Comparison of ENCODE assay signal across 9 cellular contexts in the genomic region with DNA sequence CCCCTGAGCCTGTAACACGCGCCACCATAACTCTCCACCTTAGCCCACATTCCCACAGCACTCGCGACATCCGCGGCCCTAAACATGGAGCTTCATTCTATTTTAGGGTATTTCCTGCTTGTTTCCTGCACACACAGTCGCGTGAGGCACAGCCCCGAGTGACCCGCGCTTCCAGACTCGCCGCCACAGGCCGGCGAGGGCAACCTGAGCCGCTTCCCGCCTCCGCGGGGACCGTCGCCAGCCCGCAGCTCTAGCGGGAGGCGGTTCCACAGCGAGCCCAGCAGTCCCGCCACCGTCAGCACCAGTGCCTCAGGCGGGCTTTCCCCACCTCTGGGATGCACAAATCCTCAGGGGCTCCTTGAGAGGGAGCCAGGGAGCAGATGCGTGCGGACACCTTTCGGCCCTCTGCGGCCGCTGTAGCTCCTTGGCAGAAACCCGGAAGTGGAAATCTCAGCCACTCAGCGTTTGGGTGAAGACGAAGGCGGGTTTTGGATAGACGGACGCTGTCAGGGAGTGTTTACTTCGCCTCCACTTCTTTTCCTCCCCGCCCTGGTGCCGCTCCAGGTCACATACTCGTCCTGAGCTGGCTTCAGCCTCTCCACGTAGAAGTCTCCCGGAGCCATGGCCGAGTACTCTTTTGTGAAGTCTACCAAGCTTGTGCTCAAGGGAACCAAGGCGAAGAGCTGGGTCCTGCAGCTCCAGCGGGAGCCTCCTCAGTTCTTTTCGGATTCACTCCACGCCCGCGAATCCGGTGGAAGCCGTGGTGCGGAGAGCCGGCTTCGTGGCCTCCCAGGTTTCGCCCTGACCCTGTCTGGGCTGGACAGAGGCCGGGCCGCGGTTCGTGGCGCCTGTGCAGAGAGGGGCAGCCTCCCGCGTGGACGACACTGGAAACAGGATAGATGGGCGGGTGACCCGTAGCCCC.
DNase-seq lines count a peak whose midpoint lies in the region; TF ChIP-seq lines count a peak whose summit lies in the region.
"Had no signal": no experiment of that assay in that cellular context is flagged by ENCODE, and none has a peak within 500 bp of the region (broad histone marks: within the 10 kb centered on the region; RNA-seq: fewer than 3 reads in every experiment).

No MANE protein-coding gene starts in this region.

- no peak overlapping the region for H3K23ac ChIP-seq in trophoblast cell (ENCODE audit: low read length)

- peak overlapping the region in 4 of 7 donors; percentile 68 to 80 (median 72) for H3K4me3 Mint-ChIP-seq in CD8-positive, alpha-beta memory T cell

- no peaks in the 10 kb centered on the region for H3K27me3 ChIP-seq in CD8-positive, alpha-beta memory T cell (ENCODE audit: insufficient read depth, low read length, poor library complexity, severe bottlenecking)
- H3K27me3 ChIP-seq in trophoblast cell (ENCODE audit: insufficient read depth, low read length): no peaks in the 10 kb centered on the region

- H2AFZ ChIP-seq in trophoblast cell (ENCODE audit: insufficient read depth, low read length, poor library complexity): no peak overlapping the region

- H2BK120ac ChIP-seq in trophoblast cell (ENCODE audit: insufficient read depth, low read length, poor library complexity): no peak overlapping the region

- DNase-seq in CD8-positive, alpha-beta memory T cell: peak in 3 of 5 donors; percentile 20 to 47 (median 25)
- DNase-seq in HuH-7 (ENCODE audit: low spot score) (peak; percentile 74), epithelial cell of esophagus (ENCODE audit: low read depth) (peak; percentile 30), trophoblast cell (peak; percentile 90 to 97), hypothalamus (lab: John Stamatoyannopoulos, UW) (no peak), activated gamma-delta T cell (lab: John Stamatoyannopoulos, UW) (no peak), EL (no peak), amygdala (lab: John Stamatoyannopoulos, UW) (no peak)

- H3K9ac ChIP-seq in trophoblast cell (ENCODE audit: low read length): no peak overlapping the region

- H4K8ac ChIP-seq in trophoblast cell (ENCODE audit: low read depth, low read length): no peak overlapping the region

- H3K9me3 Mint-ChIP-seq in CD8-positive, alpha-beta memory T cell: peaks cover 17 to 44% (median 27%) of the 10 kb centered on the region in 5 donors

- H3K4me1 ChIP-seq in CD8-positive, alpha-beta memory T cell (ENCODE audit: insufficient read depth, low read length): no peaks in the 10 kb centered on the region
- no peaks in the 10 kb centered on the region for H3K4me1 ChIP-seq in trophoblast cell (ENCODE audit: control insufficient read depth in 1 of 2, insufficient read depth in 2 of 2, low read length in 2 of 2)

- no CpG with 5 or more reads among the region's 68 CpGs for WGBS in trophoblast cell (ENCODE audit: extremely low coverage, insufficient coverage, insufficient read length)

- H3K27me3 Mint-ChIP-seq in CD8-positive, alpha-beta memory T cell: no peaks in the 10 kb centered on the region
- H3K27me3 Mint-ChIP-seq: IgD-negative memory B cell had no signal

- H3K4me3 ChIP-seq in CD8-positive, alpha-beta memory T cell (ENCODE audit: low read length): no peak overlapping the region
- H3K4me3 ChIP-seq in epithelial cell of esophagus (ENCODE audit: low read length) (peak overlapping the region; percentile 21), trophoblast cell (ENCODE audit: low read depth, low read length) (no peak overlapping the region)

- no peak for TF ChIP-seq CTCF in epithelial cell of esophagus (IDR thresholded peaks at IDR 0.05; ENCODE audit: insufficient read depth, low read depth, low read length, missing control alignments)

- H2BK5ac ChIP-seq in trophoblast cell (ENCODE audit: low read depth, low read length, poor library complexity): no peak overlapping the region

- H2BK12ac ChIP-seq in trophoblast cell (ENCODE audit: low read length): no peak overlapping the region

- H3K14ac ChIP-seq in trophoblast cell (ENCODE audit: low read length): no peak overlapping the region

- H3K79me1 ChIP-seq in trophoblast cell (ENCODE audit: low read length): no peaks in the 10 kb centered on the region

- H3K27ac Mint-ChIP-seq in CD8-positive, alpha-beta memory T cell: peak overlapping the region in 1 of 8 donors; percentile 17
- H3K27ac Mint-ChIP-seq: IgD-negative memory B cell had no signal

- no peaks in the 10 kb centered on the region for H3K36me3 Mint-ChIP-seq in CD8-positive, alpha-beta memory T cell
- H3K36me3 Mint-ChIP-seq: IgD-negative memory B cell had no signal

- CTCF ChIA-PET in CD8-positive, alpha-beta memory T cell (lab: Charles Lee): no interaction called here

- no peaks in the 10 kb centered on the region for H3K79me2 ChIP-seq in trophoblast cell (ENCODE audit: control insufficient read depth, insufficient read depth, low read length, poor library complexity)

- no peaks in the 10 kb centered on the region for H3K4me1 Mint-ChIP-seq in CD8-positive, alpha-beta memory T cell
- H3K4me1 Mint-ChIP-seq: IgD-negative memory B cell had no signal

- peaks cover 6% of the 10 kb centered on the region for H3K9me3 ChIP-seq in CD8-positive, alpha-beta memory T cell (ENCODE audit: low read length)
- H3K9me3 ChIP-seq in trophoblast cell (ENCODE audit: insufficient read depth, low read depth, low read length): peaks cover 18% of the 10 kb centered on the region

- peak overlapping the region; percentile 59 for H3K27ac ChIP-seq in CD8-positive, alpha-beta memory T cell (ENCODE audit: low read depth, low read length)
- H3K27ac ChIP-seq in trophoblast cell (ENCODE audit: low read depth, low read length): no peak overlapping the region

- H3K36me3 ChIP-seq in CD8-positive, alpha-beta memory T cell (ENCODE audit: insufficient read depth, low read length): no peaks in the 10 kb centered on the region
- H3K36me3 ChIP-seq in trophoblast cell (ENCODE audit: control insufficient read depth in 1 of 2, insufficient read depth in 2 of 2, low read length in 2 of 2): no peaks in the 10 kb centered on the region

- H3K4me2 ChIP-seq in trophoblast cell (ENCODE audit: low read length): no peak overlapping the region

- no peak overlapping the region for H3K4ac ChIP-seq in trophoblast cell (ENCODE audit: low read depth, low read length)

- POLR2A ChIA-PET in CD8-positive, alpha-beta memory T cell (lab: Charles Lee): no interaction called here

- H4K12ac ChIP-seq in trophoblast cell (ENCODE audit: low read depth, low read length): no peak overlapping the region

- no peak overlapping the region for H2AK5ac ChIP-seq in trophoblast cell (ENCODE audit: low read length)

- H3K18ac ChIP-seq in trophoblast cell (ENCODE audit: low read length): no peak overlapping the region

- no peak overlapping the region for H4K91ac ChIP-seq in trophoblast cell (ENCODE audit: low read depth, low read length)

Comparison
In these comparisons a context has a peak if more than half of its experiments do, and no peak if none do; other contexts are left out.
1. DNase-seq: peak in CD8-positive, alpha-beta memory T cell (3 of 5), HuH-7 (single experiment), epithelial cell of esophagus (single experiment) and trophoblast cell (2 of 2); none in hypothalamus (0 of 51), activated gamma-delta T cell (single experiment), EL (single experiment) and amygdala (0 of 56).